In the genomic region with DNA sequence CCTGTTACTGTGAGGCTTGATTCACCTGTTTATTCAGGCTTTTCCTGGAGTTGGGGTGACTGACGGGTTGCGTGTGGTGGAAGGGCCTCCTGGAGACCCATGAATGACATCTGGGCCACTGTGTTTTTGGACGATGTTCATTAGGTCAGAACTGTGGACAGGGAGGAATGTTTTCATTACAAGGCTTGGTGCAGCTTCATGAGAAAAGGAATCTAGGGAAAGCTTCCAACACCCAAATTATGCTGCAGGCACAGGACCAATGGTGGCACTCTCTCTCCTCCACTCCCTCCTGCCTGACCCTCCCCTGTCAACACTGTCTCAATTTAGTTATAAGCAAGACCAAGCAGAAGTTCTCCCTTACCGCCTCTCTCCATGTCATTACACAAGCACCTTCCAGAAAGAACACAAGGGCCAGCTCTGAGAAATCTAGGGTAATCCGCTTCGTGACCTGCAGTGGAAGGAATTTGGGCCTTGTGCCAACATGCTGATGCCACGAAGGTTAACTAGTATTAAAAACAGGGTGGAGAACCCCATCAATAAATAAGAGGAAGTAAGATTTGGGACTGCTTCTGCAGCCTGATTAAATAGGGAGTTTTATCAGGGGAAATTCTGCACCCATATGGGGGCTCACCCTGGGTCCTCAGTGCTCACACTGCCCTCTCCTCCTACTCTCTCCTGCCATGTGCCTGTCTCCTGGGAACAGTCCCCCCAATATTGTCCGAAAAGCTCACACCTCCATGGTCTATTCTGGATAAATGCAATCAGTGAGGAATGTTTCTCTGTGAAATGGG, we compare ENCODE assay signal across 9 cellular contexts.
A peak's percentile ranks its signal among the peaks of the same experiment; 100 is the strongest.
DNase-seq lines count a peak whose midpoint lies in the region; ATAC-seq, FAIRE-seq and TF ChIP-seq lines count a peak whose summit lies in the region.
"Had no signal": no experiment of that assay in that cellular context is flagged by ENCODE, and none has a peak within 500 bp of the region (broad histone marks: within the 10 kb centered on the region; RNA-seq: fewer than 3 reads in every experiment).

No MANE protein-coding gene starts in this region.

- H3K9me3 ChIP-seq in heart right ventricle (no peaks in the 10 kb centered on the region), small intestine (ENCODE audit: control insufficient read depth, low read depth) (no peaks in the 10 kb centered on the region), colonic mucosa (no peaks in the 10 kb centered on the region)

- no peak for TF ChIP-seq CTCF in astrocyte of the cerebellum (IDR thresholded peaks at IDR 0.05; ENCODE audit: low read depth, low read length, missing control alignments)
- no peak for TF ChIP-seq CTCF in heart right ventricle (IDR thresholded peaks at IDR 0.05)
- TF ChIP-seq CTCF in colonic mucosa (IDR thresholded peaks at IDR 0.05), result no peak

- H3K27ac ChIP-seq in heart right ventricle (peak overlapping the region in 3 of 10 donors; percentile 1 to 45 (median 31)), small intestine (ENCODE audit: low read depth in 1 of 2, low read length in 1 of 2) (no peak overlapping the region), colonic mucosa (no peak overlapping the region)

- 19 to 24% methylated on average over 8 of the region's 8 CpGs for WGBS in heart right ventricle, 2 donors
- 36 to 53% (median 49%) methylated on average over 8 of the region's 8 CpGs for WGBS in small intestine, 3 donors

- in situ Hi-C loops in astrocyte of the cerebellum (cut with HindIII; ENCODE audit: low sequenced_read_pairs), result no loop called here

- H3K4me3 ChIP-seq in astrocyte of the cerebellum (ENCODE audit: low read depth, low read length) (no peak overlapping the region), heart right ventricle (no peak overlapping the region), small intestine (ENCODE audit: low read depth in 1 of 2, low read length in 2 of 2) (no peak overlapping the region), colonic mucosa (no peak overlapping the region)

- peak; percentile 58 for DNase-seq in HCEC 1CT
- DNase-seq in astrocyte of the cerebellum (ENCODE audit: low read depth), result peak; percentile 69
- peak in 1 of 2 donors; percentile 57 for DNase-seq in heart right ventricle
- peak; percentile 84 for DNase-seq in small intestine
- no peak for DNase-seq in NCI-H1048 (lab: John Stamatoyannopoulos, UW)
- no peak for DNase-seq in colonic mucosa

- H3K36me3 ChIP-seq in heart right ventricle, result no peaks in the 10 kb centered on the region
- no peaks in the 10 kb centered on the region for H3K36me3 ChIP-seq in small intestine (ENCODE audit: control insufficient read depth in 2 of 2, insufficient read depth in 2 of 2, low read length in 2 of 2)
- H3K36me3 ChIP-seq in colonic mucosa, result no peaks in the 10 kb centered on the region

- no peak overlapping the region for H3K9ac ChIP-seq in colonic mucosa (ENCODE audit: low read depth in 2 of 2, low read length in 2 of 2)

- no peaks in the 10 kb centered on the region for H3K27me3 ChIP-seq in heart right ventricle
- H3K27me3 ChIP-seq in small intestine (ENCODE audit: control insufficient read depth in 2 of 2, insufficient read depth in 2 of 2, low read length in 2 of 2), result no peaks in the 10 kb centered on the region
- H3K27me3 ChIP-seq in colonic mucosa, result no peaks in the 10 kb centered on the region

- no peak for FAIRE-seq in small intestine (lab: Jason Lieb, UNC)
- FAIRE-seq: H1 had no signal

- ATAC-seq in heart right ventricle (peak; percentile 83 to 94 (median 86)), GM18502 (IDR thresholded peaks at IDR 0.05; ENCODE audit: poor library complexity, unreplicated experiment) (no peak), GM19351 (IDR thresholded peaks at IDR 0.05; ENCODE audit: unreplicated experiment) (no peak)

- H3K4me1 ChIP-seq in heart right ventricle (peaks cover 3 to 17% (median 13%) of the 10 kb centered on the region in 9 donors), small intestine (ENCODE audit: control insufficient read depth in 2 of 2, insufficient read depth in 1 of 2, low read depth in 1 of 2, low read length in 1 of 2) (peaks cover 0 to 6% of the 10 kb centered on the region in 2 donors), colonic mucosa (no peaks in the 10 kb centered on the region)

- intact Hi-C loops in heart right ventricle (cut with DNase I), result no loop called here
- intact Hi-C loops in colonic mucosa (cut with DNase I), result no loop called here

Comparison
In these comparisons a context has a peak if more than half of its experiments do, and no peak if none do; other contexts are left out.
1. DNase-seq: peak in HCEC 1CT (single experiment), astrocyte of the cerebellum (single experiment) and small intestine (single experiment); none in NCI-H1048 (single experiment) and colonic mucosa (single experiment).
2. ATAC-seq: peak in heart right ventricle (8 of 8); none in GM18502 (single experiment) and GM19351 (single experiment).